ENCODE assay signal across 10 cellular contexts in the genomic region with DNA sequence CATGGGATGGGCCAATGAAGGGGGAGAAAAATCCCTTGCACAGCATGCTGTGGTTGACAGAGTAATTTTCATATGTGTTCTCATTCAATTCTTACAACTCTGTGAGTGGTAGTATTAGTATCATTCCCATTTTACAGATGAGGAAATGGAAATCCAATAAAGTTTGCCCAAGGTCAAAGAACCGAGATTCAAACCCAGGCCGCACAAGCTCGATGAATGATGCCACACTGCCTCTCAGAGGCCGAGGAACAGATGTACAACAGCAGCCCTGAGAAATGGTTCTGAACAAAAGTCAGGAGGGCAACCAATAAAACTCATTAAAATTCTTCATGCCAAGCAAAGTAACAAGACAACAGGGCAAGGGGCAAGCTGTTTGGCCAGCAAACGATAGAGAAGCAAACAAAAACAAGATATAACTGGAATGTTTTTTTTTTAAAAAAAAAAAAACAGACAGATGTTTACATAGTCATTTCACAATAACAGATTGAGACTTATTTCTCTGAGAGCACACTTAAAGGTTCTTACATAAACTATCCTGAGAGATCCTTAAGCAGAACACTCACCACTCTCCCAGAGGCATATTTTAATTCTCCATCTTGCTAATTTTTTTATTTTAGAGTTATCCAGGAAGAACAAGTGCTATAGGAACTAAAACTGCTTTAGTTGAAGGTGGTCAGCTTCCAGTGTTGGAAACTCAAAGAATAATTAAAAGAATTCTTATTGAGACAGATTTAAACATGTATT.
DNase-seq lines count a peak whose midpoint lies in the region; ATAC-seq, FAIRE-seq and TF ChIP-seq lines count a peak whose summit lies in the region.
"Had no signal": no experiment of that assay in that cellular context is flagged by ENCODE, and none has a peak within 500 bp of the region (broad histone marks: within the 10 kb centered on the region; RNA-seq: fewer than 3 reads in every experiment).

No MANE protein-coding gene starts in this region.

- no peak overlapping the region for H2AFZ ChIP-seq in H1 (ENCODE audit: low read length)

- H3K4me1 ChIP-seq in H1 (replicated peaks in 1 of 4; ENCODE audit: control insufficient read depth in 3 of 4, insufficient read depth in 4 of 4, low read length in 3 of 4) = peaks cover 0 to 2% (median 0%) of the 10 kb centered on the region in 4 experiments; a peak in 1 of 7 replicates
- H3K4me1 ChIP-seq: SJSA1 had no signal

- no peak overlapping the region for H2BK15ac ChIP-seq in H1 (ENCODE audit: low read length)

- no peak overlapping the region for H3K4ac ChIP-seq in H1 (replicated peaks; ENCODE audit: insufficient read length, low read depth, low read length)

- WGBS in H1 (ENCODE audit: extremely low coverage in 1 of 2, insufficient coverage in 1 of 2, insufficient read length in 1 of 2, insufficient replicate concordance in 2 of 2, low coverage in 1 of 2, low lambda C conversion rate in 2 of 2, missing lambda C conversion rate in 1 of 2), 2 experiments = 42% methylated on average over 5 of the region's 5 CpGs; no CpG with 5 or more reads in 1 of the 2 experiments

- no peaks in the 10 kb centered on the region for H3K27me3 ChIP-seq in H1 (replicated peaks in 1 of 4; ENCODE audit: control insufficient read depth in 3 of 4, extremely low read depth in 1 of 4, insufficient read depth in 3 of 4, low read length in 3 of 4)

- H2BK12ac ChIP-seq in H1 (ENCODE audit: low read depth, low read length) = no peak overlapping the region

- TF ChIP-seq EP300 in H1 (IDR thresholded peaks at IDR 0.05; ENCODE audit: borderline replicate concordance in 1 of 2, low read depth in 2 of 2, low read length in 2 of 2) = no peak

- no peak overlapping the region for H3K4me2 ChIP-seq in H1 (ENCODE audit: insufficient read depth in 1 of 2, low read depth in 2 of 2, low read length in 2 of 2)

- peak; percentile 98 for TF ChIP-seq RAD21 in H1 (IDR thresholded peaks at IDR 0.05 in 1 of 2, conservative IDR thresholded peaks at IDR 0.05 in 1 of 2; ENCODE audit: low read depth in 2 of 2, low read length in 2 of 2)

- H4K91ac ChIP-seq in H1 (replicated peaks; ENCODE audit: insufficient read length, low read length) = no peak overlapping the region

- H3K56ac ChIP-seq in H1 (replicated peaks; ENCODE audit: insufficient read length, low read depth, low read length) = no peak overlapping the region

- no peak overlapping the region for H3K18ac ChIP-seq in H1 (ENCODE audit: extremely low read depth, low read length)

- H3K36me3 ChIP-seq in H1 (ENCODE audit: control insufficient read depth in 2 of 4, insufficient read depth in 4 of 4, low read length in 3 of 4) = no peaks in the 10 kb centered on the region
- H3K36me3 ChIP-seq: SJSA1 had no signal

- no peaks in the 10 kb centered on the region for H3K79me2 ChIP-seq in H1 (ENCODE audit: control insufficient read depth in 1 of 2, insufficient read depth in 2 of 2, low read length in 2 of 2)

- no peak overlapping the region for H3K4me3 ChIP-seq in H1 (ENCODE audit: extremely low read depth in 1 of 4, insufficient read depth in 2 of 4, low read depth in 3 of 4, low read length in 4 of 4)
- H3K4me3 ChIP-seq: SJSA1 had no signal

- no peak overlapping the region for H3K14ac ChIP-seq in H1 (ENCODE audit: insufficient read length)

- no peak overlapping the region for H4K8ac ChIP-seq in H1 (ENCODE audit: extremely low read depth, insufficient read depth, low read length)

- H2BK20ac ChIP-seq in H1 (ENCODE audit: low read length) = no peak overlapping the region

- no peaks in the 10 kb centered on the region for H3K4me1 Mint-ChIP-seq in activated CD4-positive, alpha-beta T cell treated with anti-CD3 and anti-CD28 coated beads, Interleukin-2, amount 10 ng/mL, durations not matched to agents 24 days and 14 days
- no peaks in the 10 kb centered on the region for H3K4me1 Mint-ChIP-seq in type B pancreatic cell (ENCODE audit: unreplicated experiment)

- H2BK120ac ChIP-seq in H1 (replicated peaks; ENCODE audit: low read depth, low read length) = no peak overlapping the region

- no peak overlapping the region for H2BK5ac ChIP-seq in H1 (ENCODE audit: low read depth, low read length)

- no peaks in the 10 kb centered on the region for H3K79me1 ChIP-seq in H1 (ENCODE audit: low read depth, low read length)

- no peak overlapping the region for H3K27ac Mint-ChIP-seq in activated CD4-positive, alpha-beta T cell treated with anti-CD3 and anti-CD28 coated beads, Interleukin-2, amount 10 ng/mL, durations not matched to agents 24 days and 14 days
- no peak overlapping the region for H3K27ac Mint-ChIP-seq in type B pancreatic cell

- H3K9me3 ChIP-seq in H1 (ENCODE audit: insufficient read depth in 2 of 2, low read depth in 1 of 2, low read length in 1 of 2) = no peaks in the 10 kb centered on the region
- H3K9me3 ChIP-seq: SJSA1 had no signal

- TF ChIP-seq CTCF in H1 (IDR thresholded peaks at IDR 0.05; ENCODE audit: control extremely low read depth in 1 of 3, insufficient read depth in 1 of 3, low read depth in 1 of 3, low read length in 3 of 3) = peak; percentile 78 to 87 (median 82)
- TF ChIP-seq CTCF in type B pancreatic cell (conservative IDR thresholded peaks at IDR 0.05) = peak; percentile 69

- no peak overlapping the region for H2AK5ac ChIP-seq in H1 (ENCODE audit: low read depth, low read length)

- FAIRE-seq in H1 (lab: Jason Lieb, UNC) = peak; percentile 91

- H3K4me3 Mint-ChIP-seq in activated CD4-positive, alpha-beta T cell treated with anti-CD3 and anti-CD28 coated beads, Interleukin-2, amount 10 ng/mL, durations not matched to agents 24 days and 14 days = no peak overlapping the region
- H3K4me3 Mint-ChIP-seq in type B pancreatic cell = no peak overlapping the region

- ATAC-seq in GM21390 (IDR thresholded peaks at IDR 0.05; ENCODE audit: unreplicated experiment) (no peak), HG03045 (IDR thresholded peaks at IDR 0.05; ENCODE audit: unreplicated experiment) (no peak)
- ATAC-seq: esophagus mucosa had no signal

- H3K23me2 ChIP-seq in H1 (ENCODE audit: low read depth, low read length) = no peaks in the 10 kb centered on the region

- POLR2A ChIA-PET in H1 (lab: Charles Lee; ENCODE audit: partially characterized antibody) = interaction anchor here (0.9 kb wide), 1 partner anchor 380 kb away, joined by 3 read pairs; no protein-coding TSS in a partner anchor

- no peak overlapping the region for H3K23ac ChIP-seq in H1 (ENCODE audit: insufficient read length)

- peak; percentile 53 for DNase-seq in activated CD4-positive, alpha-beta T cell treated with anti-CD3 and anti-CD28 coated beads, Interleukin-2, amount 10 ng/mL, durations not matched to agents 24 days and 14 days
- no peak for DNase-seq in activated CD4-positive, alpha-beta T cell treated with anti-CD3 and anti-CD28 coated beads for 1 hour
- DNase-seq in NCI-H2196 (lab: John Stamatoyannopoulos, UW; ENCODE audit: unreplicated experiment) (peak; percentile 30), H1 (ENCODE audit: low read depth in 1 of 2, low spot score in 2 of 2) (no peak), type B pancreatic cell (ENCODE audit: extremely low spot score, unreplicated experiment) (no peak), HuH-7.5 (ENCODE audit: low spot score) (no peak)

- no peaks in the 10 kb centered on the region for H3K36me3 Mint-ChIP-seq in activated CD4-positive, alpha-beta T cell treated with anti-CD3 and anti-CD28 coated beads, Interleukin-2, amount 10 ng/mL, durations not matched to agents 24 days and 14 days (ENCODE audit: low read depth)
- H3K36me3 Mint-ChIP-seq in type B pancreatic cell = no peaks in the 10 kb centered on the region

- H4K5ac ChIP-seq in H1 (ENCODE audit: insufficient read length, low read depth, low read length) = no peak overlapping the region

- intact Hi-C loops in activated CD4-positive, alpha-beta T cell treated with anti-CD3 and anti-CD28 coated beads, Interleukin-2, amount 10 ng/mL, durations not matched to agents 24 days and 14 days (cut with micrococcal nuclease) = no loop called here

- TF ChIP-seq POLR2A in H1 (IDR thresholded peaks at IDR 0.05; ENCODE audit: control extremely low read depth in 1 of 2, low read depth in 2 of 2, low read length in 2 of 2) = no peak

- no peaks in the 10 kb centered on the region for H4K20me1 ChIP-seq in H1 (replicated peaks in 1 of 2; ENCODE audit: control insufficient read depth in 1 of 2, insufficient read depth in 2 of 2, low read length in 2 of 2)

- peaks cover 33% of the 10 kb centered on the region for H3K27me3 Mint-ChIP-seq in activated CD4-positive, alpha-beta T cell treated with anti-CD3 and anti-CD28 coated beads, Interleukin-2, amount 10 ng/mL, durations not matched to agents 24 days and 14 days
- peaks cover 62% of the 10 kb centered on the region for H3K27me3 Mint-ChIP-seq in type B pancreatic cell

- H3K9ac ChIP-seq in H1 (replicated peaks in 1 of 4; ENCODE audit: extremely low read depth in 1 of 4, low read depth in 3 of 4, low read length in 3 of 4) = no peak overlapping the region

- no peak overlapping the region for H3K27ac ChIP-seq in H1 (ENCODE audit: low read depth, low read length)
- H3K27ac ChIP-seq: SJSA1 had no signal

- CTCF ChIA-PET in H1 (lab: Charles Lee; ENCODE audit: partially characterized antibody) = interaction anchor here (0.5 to 4.2 kb wide), 53 partner anchors 9 to 895 kb away, joined by 3 to 29 read pairs (median 4); no protein-coding TSS in a partner anchor

- no peaks in the 10 kb centered on the region for H3K9me3 Mint-ChIP-seq in activated CD4-positive, alpha-beta T cell treated with anti-CD3 and anti-CD28 coated beads, Interleukin-2, amount 10 ng/mL, durations not matched to agents 24 days and 14 days
- no peaks in the 10 kb centered on the region for H3K9me3 Mint-ChIP-seq in type B pancreatic cell

TF ChIP-seq in H1, 55 proteins besides CTCF, POLR2A, EP300 and RAD21:
- TF ChIP-seq EGR1 (IDR thresholded peaks at IDR 0.05; ENCODE audit: borderline replicate concordance, low read depth, low read length) (no peak), SIX5 (IDR thresholded peaks at IDR 0.05; ENCODE audit: low read depth, low read length) (no peak), KDM1A (IDR thresholded peaks at IDR 0.05; ENCODE audit: borderline replicate concordance, low read length) (peak; percentile 89; the same call in 1 of the 2 replicates), SAP30 (IDR thresholded peaks at IDR 0.05; ENCODE audit: insufficient read depth, insufficient replicate concordance, low read length) (no peak)

Comparison
In these comparisons a context has a peak if more than half of its experiments do, and no peak if none do; other contexts are left out.
1. DNase-seq: peak in activated CD4-positive, alpha-beta T cell treated with anti-CD3 and anti-CD28 coated beads, Interleukin-2, amount 10 ng/mL, durations not matched to agents 24 days and 14 days (single experiment) and NCI-H2196 (single experiment); none in activated CD4-positive, alpha-beta T cell treated with anti-CD3 and anti-CD28 coated beads for 1 hour (single experiment), H1 (0 of 2), type B pancreatic cell (single experiment) and HuH-7.5 (single experiment).